In the genomic region with DNA sequence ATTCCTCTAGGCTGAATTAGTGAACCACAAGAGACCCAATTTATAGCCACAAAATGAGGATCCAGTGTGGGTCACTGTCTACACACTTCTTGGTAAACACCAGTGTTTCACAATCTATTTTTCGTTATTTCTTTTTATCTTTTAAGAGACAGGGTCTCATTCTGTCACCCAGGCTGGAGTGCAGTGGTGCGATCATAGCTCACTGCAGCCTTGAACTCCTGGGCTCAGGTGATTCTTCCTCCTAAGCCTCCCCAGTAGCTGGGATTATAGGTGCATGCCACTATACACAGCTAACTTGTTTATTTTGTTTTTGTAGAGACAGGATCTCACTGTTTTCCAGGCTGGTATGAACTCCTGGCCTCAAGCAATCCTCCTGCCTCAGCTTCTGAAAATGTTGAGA, we compare ENCODE assay signal across 1 cellular context.
TF ChIP-seq lines count a peak whose summit lies in the region.

No MANE protein-coding gene starts in this region.

TF ChIP-seq in HepG2, 621 proteins besides CTCF, POLR2A, EP300 and RAD21 (continued from another document and continues in another):
- no peak for TF ChIP-seq PHF5A (CRISPR knock-in tag; IDR thresholded peaks at IDR 0.05; ENCODE audit: low read depth, unreplicated experiment)
- no peak for TF ChIP-seq HNRNPL (IDR thresholded peaks at IDR 0.05; ENCODE audit: low read depth, low read length)
- TF ChIP-seq ZNF557 (CRISPR knock-in tag; IDR thresholded peaks at IDR 0.05), result no peak
- TF ChIP-seq, protein P1, sequence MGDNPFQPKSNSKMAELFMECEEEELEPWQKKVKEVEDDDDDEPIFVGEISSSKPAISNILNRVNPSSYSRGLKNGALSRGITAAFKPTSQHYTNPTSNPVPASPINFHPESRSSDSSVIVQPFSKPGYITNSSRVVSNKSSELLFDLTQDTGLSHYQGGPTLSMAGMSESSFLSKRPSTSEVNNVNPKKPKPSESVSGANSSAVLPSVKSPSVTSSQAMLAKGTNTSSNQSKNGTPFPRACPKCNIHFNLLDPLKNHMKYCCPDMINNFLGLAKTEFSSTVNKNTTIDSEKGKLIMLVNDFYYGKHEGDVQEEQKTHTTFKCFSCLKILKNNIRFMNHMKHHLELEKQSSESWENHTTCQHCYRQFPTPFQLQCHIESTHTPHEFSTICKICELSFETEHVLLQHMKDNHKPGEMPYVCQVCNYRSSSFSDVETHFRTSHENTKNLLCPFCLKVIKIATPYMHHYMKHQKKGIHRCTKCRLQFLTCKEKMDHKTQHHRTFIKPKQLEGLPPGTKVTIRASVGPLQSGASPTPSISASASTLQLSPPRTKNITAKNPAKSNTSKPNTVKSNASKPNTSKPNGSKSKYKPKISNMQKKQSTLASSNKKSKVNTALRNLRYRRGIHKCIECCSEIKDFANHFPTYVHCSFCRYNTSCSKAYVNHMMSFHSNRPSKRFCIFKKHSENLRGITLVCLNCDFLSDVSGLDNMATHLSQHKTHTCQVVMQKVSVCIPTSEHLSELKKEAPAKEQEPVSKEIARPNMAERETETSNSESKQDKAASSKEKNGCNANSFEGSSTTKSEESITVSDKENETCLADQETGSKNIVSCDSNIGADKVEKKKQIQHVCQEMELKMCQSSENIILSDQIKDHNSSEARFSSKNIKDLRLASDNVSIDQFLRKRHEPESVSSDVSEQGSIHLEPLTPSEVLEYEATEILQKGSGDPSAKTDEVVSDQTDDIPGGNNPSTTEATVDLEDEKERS (CRISPR knock-in tag; IDR thresholded peaks at IDR 0.05), result 0 out of 2 replicates have a peak, but pooled peaks have one; percentile 17
- peak; percentile 77 for TF ChIP-seq GATAD2A (CRISPR knock-in tag; IDR thresholded peaks at IDR 0.05)
- no peak for TF ChIP-seq NR2F2 (IDR thresholded peaks at IDR 0.05; ENCODE audit: borderline replicate concordance, low read depth)
- TF ChIP-seq, protein P2, sequence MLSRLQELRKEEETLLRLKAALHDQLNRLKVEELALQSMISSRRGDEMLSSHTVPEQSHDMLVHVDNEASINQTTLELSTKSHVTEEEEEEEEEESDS (CRISPR knock-in tag; IDR thresholded peaks at IDR 0.05; ENCODE audit: borderline replicate concordance), result no peak
- TF ChIP-seq HNF4G (IDR thresholded peaks at IDR 0.05; ENCODE audit: borderline replicate concordance, low read depth, low read length), result no peak
- TF ChIP-seq HNF4G (CRISPR knock-in tag; IDR thresholded peaks at IDR 0.05; ENCODE audit: borderline replicate concordance, low read depth), result no peak
- no peak for TF ChIP-seq GZF1 (CRISPR knock-in tag; IDR thresholded peaks at IDR 0.05)
- no peak for TF ChIP-seq SNAI1 (CRISPR knock-in tag; IDR thresholded peaks at IDR 0.05; ENCODE audit: borderline replicate concordance)
- TF ChIP-seq TCF12 (IDR thresholded peaks at IDR 0.05), result no peak
- 0 out of 2 replicates have a peak, but pooled peaks have one; percentile 43 for TF ChIP-seq TCF12 (CRISPR knock-in tag; IDR thresholded peaks at IDR 0.05)
- TF ChIP-seq E2F1 (CRISPR knock-in tag; IDR thresholded peaks at IDR 0.05), result no peak
- no peak for TF ChIP-seq LCORL (IDR thresholded peaks at IDR 0.05)
- TF ChIP-seq LCORL (CRISPR knock-in tag; IDR thresholded peaks at IDR 0.05), result peak; percentile 73; the same call in 1 of the 2 replicates
- TF ChIP-seq ZNF674 (CRISPR knock-in tag; IDR thresholded peaks at IDR 0.05; ENCODE audit: low read depth), result no peak
- no peak for TF ChIP-seq ZNF34 (CRISPR knock-in tag; IDR thresholded peaks at IDR 0.05; ENCODE audit: borderline replicate concordance)
- TF ChIP-seq, protein P3, sequence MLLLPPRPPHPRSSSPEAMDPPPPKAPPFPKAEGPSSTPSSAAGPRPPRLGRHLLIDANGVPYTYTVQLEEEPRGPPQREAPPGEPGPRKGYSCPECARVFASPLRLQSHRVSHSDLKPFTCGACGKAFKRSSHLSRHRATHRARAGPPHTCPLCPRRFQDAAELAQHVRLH (CRISPR knock-in tag; IDR thresholded peaks at IDR 0.05; ENCODE audit: borderline replicate concordance, low read depth), result 0 out of 2 replicates have a peak, but pooled peaks have one; percentile 19
- TF ChIP-seq, protein P4, sequence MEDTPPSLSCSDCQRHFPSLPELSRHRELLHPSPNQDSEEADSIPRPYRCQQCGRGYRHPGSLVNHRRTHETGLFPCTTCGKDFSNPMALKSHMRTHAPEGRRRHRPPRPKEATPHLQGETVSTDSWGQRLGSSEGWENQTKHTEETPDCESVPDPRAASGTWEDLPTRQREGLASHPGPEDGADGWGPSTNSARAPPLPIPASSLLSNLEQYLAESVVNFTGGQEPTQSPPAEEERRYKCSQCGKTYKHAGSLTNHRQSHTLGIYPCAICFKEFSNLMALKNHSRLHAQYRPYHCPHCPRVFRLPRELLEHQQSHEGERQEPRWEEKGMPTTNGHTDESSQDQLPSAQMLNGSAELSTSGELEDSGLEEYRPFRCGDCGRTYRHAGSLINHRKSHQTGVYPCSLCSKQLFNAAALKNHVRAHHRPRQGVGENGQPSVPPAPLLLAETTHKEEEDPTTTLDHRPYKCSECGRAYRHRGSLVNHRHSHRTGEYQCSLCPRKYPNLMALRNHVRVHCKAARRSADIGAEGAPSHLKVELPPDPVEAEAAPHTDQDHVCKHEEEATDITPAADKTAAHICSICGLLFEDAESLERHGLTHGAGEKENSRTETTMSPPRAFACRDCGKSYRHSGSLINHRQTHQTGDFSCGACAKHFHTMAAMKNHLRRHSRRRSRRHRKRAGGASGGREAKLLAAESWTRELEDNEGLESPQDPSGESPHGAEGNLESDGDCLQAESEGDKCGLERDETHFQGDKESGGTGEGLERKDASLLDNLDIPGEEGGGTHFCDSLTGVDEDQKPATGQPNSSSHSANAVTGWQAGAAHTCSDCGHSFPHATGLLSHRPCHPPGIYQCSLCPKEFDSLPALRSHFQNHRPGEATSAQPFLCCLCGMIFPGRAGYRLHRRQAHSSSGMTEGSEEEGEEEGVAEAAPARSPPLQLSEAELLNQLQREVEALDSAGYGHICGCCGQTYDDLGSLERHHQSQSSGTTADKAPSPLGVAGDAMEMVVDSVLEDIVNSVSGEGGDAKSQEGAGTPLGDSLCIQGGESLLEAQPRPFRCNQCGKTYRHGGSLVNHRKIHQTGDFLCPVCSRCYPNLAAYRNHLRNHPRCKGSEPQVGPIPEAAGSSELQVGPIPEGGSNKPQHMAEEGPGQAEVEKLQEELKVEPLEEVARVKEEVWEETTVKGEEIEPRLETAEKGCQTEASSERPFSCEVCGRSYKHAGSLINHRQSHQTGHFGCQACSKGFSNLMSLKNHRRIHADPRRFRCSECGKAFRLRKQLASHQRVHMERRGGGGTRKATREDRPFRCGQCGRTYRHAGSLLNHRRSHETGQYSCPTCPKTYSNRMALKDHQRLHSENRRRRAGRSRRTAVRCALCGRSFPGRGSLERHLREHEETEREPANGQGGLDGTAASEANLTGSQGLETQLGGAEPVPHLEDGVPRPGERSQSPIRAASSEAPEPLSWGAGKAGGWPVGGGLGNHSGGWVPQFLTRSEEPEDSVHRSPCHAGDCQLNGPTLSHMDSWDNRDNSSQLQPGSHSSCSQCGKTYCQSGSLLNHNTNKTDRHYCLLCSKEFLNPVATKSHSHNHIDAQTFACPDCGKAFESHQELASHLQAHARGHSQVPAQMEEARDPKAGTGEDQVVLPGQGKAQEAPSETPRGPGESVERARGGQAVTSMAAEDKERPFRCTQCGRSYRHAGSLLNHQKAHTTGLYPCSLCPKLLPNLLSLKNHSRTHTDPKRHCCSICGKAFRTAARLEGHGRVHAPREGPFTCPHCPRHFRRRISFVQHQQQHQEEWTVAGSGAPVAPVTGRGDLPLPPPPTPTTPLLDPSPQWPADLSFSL (CRISPR knock-in tag; IDR thresholded peaks at IDR 0.05), result 0 out of 2 replicates have a peak, but pooled peaks have one; percentile 13
- TF ChIP-seq FOXC1 (CRISPR knock-in tag; IDR thresholded peaks at IDR 0.05; ENCODE audit: borderline replicate concordance), result 0 out of 2 replicates have a peak, but pooled peaks have one; percentile 23
- TF ChIP-seq, protein P5, sequence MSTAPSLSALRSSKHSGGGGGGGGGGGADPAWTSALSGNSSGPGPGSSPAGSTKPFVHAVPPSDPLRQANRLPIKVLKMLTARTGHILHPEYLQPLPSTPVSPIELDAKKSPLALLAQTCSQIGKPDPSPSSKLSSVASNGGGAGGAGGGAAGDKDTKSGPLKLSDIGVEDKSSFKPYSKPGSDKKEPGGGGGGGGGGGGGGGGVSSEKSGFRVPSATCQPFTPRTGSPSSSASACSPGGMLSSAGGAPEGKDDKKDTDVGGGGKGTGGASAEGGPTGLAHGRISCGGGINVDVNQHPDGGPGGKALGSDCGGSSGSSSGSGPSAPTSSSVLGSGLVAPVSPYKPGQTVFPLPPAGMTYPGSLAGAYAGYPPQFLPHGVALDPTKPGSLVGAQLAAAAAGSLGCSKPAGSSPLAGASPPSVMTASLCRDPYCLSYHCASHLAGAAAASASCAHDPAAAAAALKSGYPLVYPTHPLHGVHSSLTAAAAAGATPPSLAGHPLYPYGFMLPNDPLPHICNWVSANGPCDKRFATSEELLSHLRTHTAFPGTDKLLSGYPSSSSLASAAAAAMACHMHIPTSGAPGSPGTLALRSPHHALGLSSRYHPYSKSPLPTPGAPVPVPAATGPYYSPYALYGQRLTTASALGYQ (CRISPR knock-in tag; IDR thresholded peaks at IDR 0.05), result no peak
- TF ChIP-seq SIX4 (CRISPR knock-in tag; IDR thresholded peaks at IDR 0.05), result no peak
- 0 out of 2 replicates have a peak, but pooled peaks have one; percentile 30 for TF ChIP-seq ZBTB7B (CRISPR knock-in tag; IDR thresholded peaks at IDR 0.05)
- TF ChIP-seq ZNF543 (CRISPR knock-in tag; IDR thresholded peaks at IDR 0.05), result no peak
- TF ChIP-seq GABPB1 (CRISPR knock-in tag; IDR thresholded peaks at IDR 0.05), result 0 out of 2 replicates have a peak, but pooled peaks have one; percentile 14
- peak; percentile 70 for TF ChIP-seq TEAD3 (CRISPR knock-in tag; optimal IDR thresholded peaks at IDR 0.05; ENCODE audit: borderline replicate concordance)
- no peak for TF ChIP-seq ZNF180 (CRISPR knock-in tag; IDR thresholded peaks at IDR 0.05; ENCODE audit: borderline replicate concordance, low read depth)
- TF ChIP-seq, protein P6, sequence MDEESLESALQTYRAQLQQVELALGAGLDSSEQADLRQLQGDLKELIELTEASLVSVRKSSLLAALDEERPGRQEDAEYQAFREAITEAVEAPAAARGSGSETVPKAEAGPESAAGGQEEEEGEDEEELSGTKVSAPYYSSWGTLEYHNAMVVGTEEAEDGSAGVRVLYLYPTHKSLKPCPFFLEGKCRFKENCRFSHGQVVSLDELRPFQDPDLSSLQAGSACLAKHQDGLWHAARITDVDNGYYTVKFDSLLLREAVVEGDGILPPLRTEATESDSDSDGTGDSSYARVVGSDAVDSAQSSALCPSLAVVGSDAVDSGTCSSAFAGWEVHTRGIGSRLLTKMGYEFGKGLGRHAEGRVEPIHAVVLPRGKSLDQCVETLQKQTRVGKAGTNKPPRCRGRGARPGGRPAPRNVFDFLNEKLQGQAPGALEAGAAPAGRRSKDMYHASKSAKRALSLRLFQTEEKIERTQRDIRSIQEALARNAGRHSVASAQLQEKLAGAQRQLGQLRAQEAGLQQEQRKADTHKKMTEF (CRISPR knock-in tag; IDR thresholded peaks at IDR 0.05), result peak; percentile 34; the same call in 1 of the 2 replicates
- TF ChIP-seq, protein P7, sequence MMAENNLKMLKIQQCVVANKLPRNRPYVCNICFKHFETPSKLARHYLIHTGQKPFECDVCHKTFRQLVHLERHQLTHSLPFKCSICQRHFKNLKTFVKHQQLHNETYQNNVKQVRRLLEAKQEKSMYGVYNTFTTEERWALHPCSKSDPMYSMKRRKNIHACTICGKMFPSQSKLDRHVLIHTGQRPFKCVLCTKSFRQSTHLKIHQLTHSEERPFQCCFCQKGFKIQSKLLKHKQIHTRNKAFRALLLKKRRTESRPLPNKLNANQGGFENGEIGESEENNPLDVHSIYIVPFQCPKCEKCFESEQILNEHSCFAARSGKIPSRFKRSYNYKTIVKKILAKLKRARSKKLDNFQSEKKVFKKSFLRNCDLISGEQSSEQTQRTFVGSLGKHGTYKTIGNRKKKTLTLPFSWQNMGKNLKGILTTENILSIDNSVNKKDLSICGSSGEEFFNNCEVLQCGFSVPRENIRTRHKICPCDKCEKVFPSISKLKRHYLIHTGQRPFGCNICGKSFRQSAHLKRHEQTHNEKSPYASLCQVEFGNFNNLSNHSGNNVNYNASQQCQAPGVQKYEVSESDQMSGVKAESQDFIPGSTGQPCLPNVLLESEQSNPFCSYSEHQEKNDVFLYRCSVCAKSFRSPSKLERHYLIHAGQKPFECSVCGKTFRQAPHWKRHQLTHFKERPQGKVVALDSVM (CRISPR knock-in tag; IDR thresholded peaks at IDR 0.05), result no peak
- TF ChIP-seq CREB3 (CRISPR knock-in tag; IDR thresholded peaks at IDR 0.05), result no peak
- TF ChIP-seq ZNF629 (CRISPR knock-in tag; conservative IDR thresholded peaks at IDR 0.05), result no peak
- peak; percentile 76 for TF ChIP-seq THRA (CRISPR knock-in tag; IDR thresholded peaks at IDR 0.05; ENCODE audit: borderline replicate concordance)
- no peak for TF ChIP-seq ZFP90 (CRISPR knock-in tag; IDR thresholded peaks at IDR 0.05; ENCODE audit: borderline replicate concordance)
- peak; percentile 17 for TF ChIP-seq SKI (IDR thresholded peaks at IDR 0.05; ENCODE audit: partially characterized antibody)
- TF ChIP-seq, protein P8, sequence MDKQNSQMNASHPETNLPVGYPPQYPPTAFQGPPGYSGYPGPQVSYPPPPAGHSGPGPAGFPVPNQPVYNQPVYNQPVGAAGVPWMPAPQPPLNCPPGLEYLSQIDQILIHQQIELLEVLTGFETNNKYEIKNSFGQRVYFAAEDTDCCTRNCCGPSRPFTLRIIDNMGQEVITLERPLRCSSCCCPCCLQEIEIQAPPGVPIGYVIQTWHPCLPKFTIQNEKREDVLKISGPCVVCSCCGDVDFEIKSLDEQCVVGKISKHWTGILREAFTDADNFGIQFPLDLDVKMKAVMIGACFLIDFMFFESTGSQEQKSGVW (CRISPR knock-in tag; IDR thresholded peaks at IDR 0.05; ENCODE audit: borderline replicate concordance), result no peak
- peak; percentile 96 for TF ChIP-seq PITX1 (CRISPR knock-in tag; IDR thresholded peaks at IDR 0.05)
